In genomic region chr12:56494481-56494880, GRCh38 we compare ENCODE assay signal across 6 cellular contexts. TPM values are rescaled to one million over a fixed set of nuclear protein-coding genes. Genes with fewer than 3 reads are reported as not detected.
"Had no signal": no experiment of that assay in that cellular context is flagged by ENCODE, and none has a peak within 500 bp of the region (broad histone marks: within the 10 kb centered on the region; RNA-seq: fewer than 3 reads in every experiment).

No MANE protein-coding gene starts in this region.

RNA-seq across cellular contexts. Expression of gene GLS2, which starts 6.5 kb away (rescaled TPM):
- total RNA-seq: GM23248, H4, HFFc6 had no signal
- polyA plus RNA-seq: GM23248 had no signal

RNA-seq across cellular contexts. Expression of gene MIP, which starts 40.0 kb away (rescaled TPM):
- total RNA-seq: GM23248, GM23338, H1, H7 had no signal
- polyA plus RNA-seq: GM23248 had no signal
